8 cellular contexts compared by ENCODE assay signal in the genomic region with DNA sequence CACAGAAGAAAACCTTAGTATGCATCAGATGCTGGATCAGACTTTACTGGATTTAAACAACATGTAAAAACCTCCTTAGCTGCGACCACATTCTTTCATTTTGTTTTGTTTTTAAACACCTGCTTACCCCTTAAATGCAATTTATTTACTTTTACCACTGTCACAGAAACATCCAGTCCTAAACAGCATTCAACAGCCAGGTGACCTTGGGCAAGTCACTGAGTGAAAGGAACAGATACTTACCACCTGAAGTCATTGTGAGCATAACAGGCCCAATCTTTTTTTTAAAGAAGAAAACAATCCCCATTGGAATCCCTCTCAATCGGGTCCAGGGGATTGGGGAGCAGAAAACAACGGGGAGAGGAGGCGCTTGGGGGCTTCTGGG. TPM values are rescaled to one million over a fixed set of nuclear protein-coding genes. Genes with fewer than 3 reads are reported as not detected.
DNase-seq lines count a peak whose midpoint lies in the region; ATAC-seq, FAIRE-seq and TF ChIP-seq lines count a peak whose summit lies in the region.

No MANE protein-coding gene starts in this region.

- TF ChIP-seq CTCF in HepG2 (CRISPR knock-in tag; IDR thresholded peaks at IDR 0.05) (no peak), upper lobe of right lung (IDR thresholded peaks at IDR 0.05) (no peak)

- TF ChIP-seq RAD21 in HepG2 (CRISPR knock-in tag; IDR thresholded peaks at IDR 0.05) = no peak

- WGBS in HepG2 (ENCODE audit: low lambda C conversion rate) = 0% methylated on average over 4 of the region's 4 CpGs

- H3K4me1 ChIP-seq in HepG2 (ENCODE audit: insufficient read depth, low read length) (peaks cover 28% of the 10 kb centered on the region), upper lobe of right lung (peaks cover 18% of the 10 kb centered on the region)

- DNase-seq in HepG2 (ENCODE audit: low spot score) (peak; percentile 9), upper lobe of right lung (no peak), cerebellum (ENCODE audit: low spot score) (no peak), GDM1 (lab: John Stamatoyannopoulos, UW) (no peak), SIG-M5 (lab: John Stamatoyannopoulos, UW) (no peak)

- ATAC-seq in GM18909 (IDR thresholded peaks at IDR 0.05; ENCODE audit: poor library complexity, unreplicated experiment) (peak; percentile 13), HG03095 (IDR thresholded peaks at IDR 0.05; ENCODE audit: unreplicated experiment) (peak; percentile 14), HepG2 (peak; percentile 2), upper lobe of right lung (no peak)

- no peaks in the 10 kb centered on the region for H3K36me3 Mint-ChIP-seq in activated naive CD8-positive, alpha-beta T cell

- H3K4me3 ChIP-seq in HepG2 (replicated peaks in 1 of 3; ENCODE audit: insufficient read depth in 1 of 3, low read depth in 2 of 3, low read length in 3 of 3) = peak overlapping the region; percentile 85 to 97 (median 87)
- peak overlapping the region; percentile 89 for H3K4me3 ChIP-seq in upper lobe of right lung

- intact Hi-C loops in HepG2 (cut with micrococcal nuclease; ENCODE audit: unreplicated experiment) (no loop called here), upper lobe of right lung (cut with DNase I) (no loop called here)

- peaks cover 49% of the 10 kb centered on the region for H3K4me1 Mint-ChIP-seq in activated naive CD8-positive, alpha-beta T cell (ENCODE audit: low read depth)

- peak overlapping the region; percentile 94 for H3K4me2 ChIP-seq in HepG2 (ENCODE audit: low read depth, low read length)

- in situ Hi-C loops in HepG2 (cut with HindIII; ENCODE audit: extremely low pct_ligation_motif_present, low pct_unique_long_range_greater_than_20kb) = no loop called here

- peak overlapping the region; percentile 57 for H2AFZ ChIP-seq in HepG2 (ENCODE audit: low read length)

- no peak for FAIRE-seq in HepG2 (lab: Jason Lieb, UNC)

- peaks cover 0 to 3% of the 10 kb centered on the region in 2 experiments; a peak in 3 of 5 replicates for H3K36me3 ChIP-seq in HepG2 (replicated peaks in 1 of 2; ENCODE audit: control insufficient read depth in 1 of 2, insufficient read depth in 2 of 2, low read length in 2 of 2)
- peaks cover 15% of the 10 kb centered on the region for H3K36me3 ChIP-seq in upper lobe of right lung

- CTCF ChIA-PET in HepG2 (lab: Yijun Ruan, JAX; ENCODE audit: low intra/inter-chr PET ratio, low total read pairs) = no interaction called here

- no peaks in the 10 kb centered on the region for H3K27me3 Mint-ChIP-seq in activated naive CD8-positive, alpha-beta T cell

- no peaks in the 10 kb centered on the region for H4K20me1 ChIP-seq in HepG2 (ENCODE audit: insufficient read depth, low read length)

- POLR2A ChIA-PET in HepG2 (lab: Yijun Ruan, JAX) = interaction anchor here (0.9 to 1.0 kb wide), 4 partner anchors 11 to 43 kb away, joined by 3 to 4 read pairs (median 4); no protein-coding TSS in a partner anchor

- peak overlapping the region; percentile 82 for H3K9ac ChIP-seq in HepG2 (ENCODE audit: insufficient read depth, low read depth, low read length)

- H3K9me3 ChIP-seq in HepG2 (ENCODE audit: low read length) (no peaks in the 10 kb centered on the region), upper lobe of right lung (no peaks in the 10 kb centered on the region)

- H3K4me3 Mint-ChIP-seq in activated naive CD8-positive, alpha-beta T cell = peak overlapping the region; percentile 100

- TF ChIP-seq EP300 in HepG2 (IDR thresholded peaks at IDR 0.05; ENCODE audit: low read depth in 2 of 2, low read length in 2 of 2) (no peak), HepG2 (CRISPR knock-in tag; IDR thresholded peaks at IDR 0.05; ENCODE audit: borderline replicate concordance) (no peak)

- no peaks in the 10 kb centered on the region for H3K79me2 ChIP-seq in HepG2 (ENCODE audit: insufficient read depth, low read length)

- H3K27ac ChIP-seq in HepG2 (ENCODE audit: extremely low read length, insufficient read depth, low read length) = peak overlapping the region; percentile 42
- peak overlapping the region; percentile 65 for H3K27ac ChIP-seq in upper lobe of right lung

- no peaks in the 10 kb centered on the region for H3K9me3 Mint-ChIP-seq in activated naive CD8-positive, alpha-beta T cell (ENCODE audit: low read depth)

- no peak for TF ChIP-seq POLR2A in HepG2 (IDR thresholded peaks at IDR 0.05; ENCODE audit: insufficient read depth in 1 of 2, low read depth in 2 of 2, low read length in 2 of 2)

- TSS peak; percentile 73 for BruUV-seq in HepG2 (replicated peaks; lab: Mats Ljungman, UMichigan)

- no peaks in the 10 kb centered on the region for H3K27me3 ChIP-seq in HepG2 (ENCODE audit: control insufficient read depth in 1 of 2, insufficient read depth in 2 of 2, low read length in 2 of 2)
- no peaks in the 10 kb centered on the region for H3K27me3 ChIP-seq in upper lobe of right lung

- H3K27ac Mint-ChIP-seq in activated naive CD8-positive, alpha-beta T cell = peak overlapping the region; percentile 79

TF ChIP-seq in HepG2, 621 proteins besides CTCF, POLR2A, EP300 and RAD21:
- TF ChIP-seq ZMYM3 (CRISPR knock-in tag; IDR thresholded peaks at IDR 0.05) (peak; percentile 55; the same call in 1 of the 2 replicates), ZBTB20 (CRISPR knock-in tag; IDR thresholded peaks at IDR 0.05; ENCODE audit: borderline replicate concordance, low read depth) (0 out of 2 replicates have a peak, but pooled peaks have one; percentile 16), DNMT1 (CRISPR knock-in tag; IDR thresholded peaks at IDR 0.05) (no peak)
- TF ChIP-seq, protein P1, sequence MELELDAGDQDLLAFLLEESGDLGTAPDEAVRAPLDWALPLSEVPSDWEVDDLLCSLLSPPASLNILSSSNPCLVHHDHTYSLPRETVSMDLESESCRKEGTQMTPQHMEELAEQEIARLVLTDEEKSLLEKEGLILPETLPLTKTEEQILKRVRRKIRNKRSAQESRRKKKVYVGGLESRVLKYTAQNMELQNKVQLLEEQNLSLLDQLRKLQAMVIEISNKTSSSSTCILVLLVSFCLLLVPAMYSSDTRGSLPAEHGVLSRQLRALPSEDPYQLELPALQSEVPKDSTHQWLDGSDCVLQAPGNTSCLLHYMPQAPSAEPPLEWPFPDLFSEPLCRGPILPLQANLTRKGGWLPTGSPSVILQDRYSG (CRISPR knock-in tag; IDR thresholded peaks at IDR 0.05) = 0 out of 2 replicates have a peak, but pooled peaks have one; percentile 35

RNA-seq across cellular contexts. Expression of a gene that starts 0.4 kb away (rescaled TPM):
- total RNA-seq in HepG2 (2016; rRNA removed; fragmentation: Illumina TruSeq; extraction: Trizol) (1.6 and 3.1 TPM in 2 replicates), upper lobe of right lung (5.4 TPM), cerebellum (7.8 TPM)
- total RNA-seq in HepG2 (2016; cell fraction: cytosol; rRNA removed; fragmentation: Illumina TruSeq; extraction: Trizol; ENCODE audit: low read depth) = 1.0 and 1.6 TPM in 2 replicates
- total RNA-seq in HepG2 (2016; cell fraction: insoluble cytoplasmic fraction; rRNA removed; fragmentation: Illumina TruSeq; extraction: Trizol) = 0.79 and 2.3 TPM in 2 replicates
- 1.0 and 1.2 TPM in 2 replicates for total RNA-seq in HepG2 (2016; cell fraction: membrane; rRNA removed; fragmentation: Illumina TruSeq; extraction: Trizol)
- total RNA-seq in HepG2 (2016; cell fraction: nucleus; rRNA removed; fragmentation: Illumina TruSeq; extraction: Trizol) = 3.9 and 5.4 TPM in 2 replicates
- polyA plus RNA-seq in HepG2 (2011; rRNA removed) = 3.5 TPM in 2 replicates
- polyA plus RNA-seq in HepG2 (2011; cell fraction: cytosol; rRNA removed) = 2.2 and 2.3 TPM in 2 replicates
- polyA plus RNA-seq in HepG2 (2011; cell fraction: nucleus; rRNA removed) = 13.0 and 14.0 TPM in 2 replicates
- 0.79 and 0.84 TPM in 2 replicates for polyA plus RNA-seq in HepG2 (2012)
- polyA plus RNA-seq in HepG2 (2016; cell fraction: cytosol; fragmentation: Illumina TruSeq; extraction: Trizol; ENCODE audit: low read depth) = 0.96 and 0.98 TPM in 2 replicates
- polyA plus RNA-seq in HepG2 (2016; cell fraction: insoluble cytoplasmic fraction; fragmentation: Illumina TruSeq; extraction: Trizol; ENCODE audit: low read depth) = 1.8 and 2.1 TPM in 2 replicates
- 1.00 and 1.8 TPM in 2 replicates for polyA plus RNA-seq in HepG2 (2016; cell fraction: membrane; fragmentation: Illumina TruSeq; extraction: Trizol; ENCODE audit: low read depth)
- 6.1 and 6.6 TPM in 2 replicates for polyA plus RNA-seq in HepG2 (2016; cell fraction: nucleus; fragmentation: Illumina TruSeq; extraction: Trizol; ENCODE audit: insufficient read depth, low read depth)
- polyA minus RNA-seq in HepG2 (2011; rRNA and poly(A)+ RNA removed; ENCODE audit: low replicate concordance) = 2.2 and 3.7 TPM in 2 replicates
- polyA minus RNA-seq in HepG2 (2011; cell fraction: cytosol; rRNA and poly(A)+ RNA removed) = 0.40 and 0.70 TPM in 2 replicates
- 13.5 and 14.9 TPM in 2 replicates for polyA minus RNA-seq in HepG2 (2011; cell fraction: nucleus; rRNA and poly(A)+ RNA removed)

RNA-seq across cellular contexts. Expression of a gene that starts 50.5 kb away (rescaled TPM):
- total RNA-seq in HepG2 (2016; rRNA removed; fragmentation: Illumina TruSeq; extraction: Trizol) = not detected in 2 replicates
- total RNA-seq in HepG2 (2016; cell fraction: cytosol; rRNA removed; fragmentation: Illumina TruSeq; extraction: Trizol; ENCODE audit: low read depth) = not detected in 2 replicates
- not detected in 2 replicates for total RNA-seq in HepG2 (2016; cell fraction: insoluble cytoplasmic fraction; rRNA removed; fragmentation: Illumina TruSeq; extraction: Trizol)
- total RNA-seq in HepG2 (2016; cell fraction: membrane; rRNA removed; fragmentation: Illumina TruSeq; extraction: Trizol) = not detected in 2 replicates
- not detected in 2 replicates for total RNA-seq in HepG2 (2016; cell fraction: nucleus; rRNA removed; fragmentation: Illumina TruSeq; extraction: Trizol)
- polyA plus RNA-seq in HepG2 (2011; rRNA removed) = not detected in 2 replicates
- polyA plus RNA-seq in HepG2 (2011; cell fraction: cytosol; rRNA removed) = not detected in 2 replicates
- not detected in 2 replicates for polyA plus RNA-seq in HepG2 (2011; cell fraction: nucleus; rRNA removed)
- not detected in 2 replicates for polyA plus RNA-seq in HepG2 (2012)
- polyA plus RNA-seq in HepG2 (2016; cell fraction: cytosol; fragmentation: Illumina TruSeq; extraction: Trizol; ENCODE audit: low read depth) = not detected in 2 replicates
- polyA plus RNA-seq in HepG2 (2016; cell fraction: insoluble cytoplasmic fraction; fragmentation: Illumina TruSeq; extraction: Trizol; ENCODE audit: low read depth) = not detected in 2 replicates
- not detected in 2 replicates for polyA plus RNA-seq in HepG2 (2016; cell fraction: membrane; fragmentation: Illumina TruSeq; extraction: Trizol; ENCODE audit: low read depth)
- not detected in 2 replicates for polyA plus RNA-seq in HepG2 (2016; cell fraction: nucleus; fragmentation: Illumina TruSeq; extraction: Trizol; ENCODE audit: insufficient read depth, low read depth)
- not detected in 2 replicates for polyA minus RNA-seq in HepG2 (2011; rRNA and poly(A)+ RNA removed; ENCODE audit: low replicate concordance)
- not detected in 2 replicates for polyA minus RNA-seq in HepG2 (2011; cell fraction: cytosol; rRNA and poly(A)+ RNA removed)
- polyA minus RNA-seq in HepG2 (2011; cell fraction: nucleus; rRNA and poly(A)+ RNA removed) = not detected in 2 replicates
- total RNA-seq in upper lobe of right lung = not detected
- 0.09 TPM for total RNA-seq in cerebellum
